In genomic region chr16:77724174-77724573, GRCh38 we compare ENCODE assay signal across 14 cellular contexts. TPM values are rescaled to one million over a fixed set of nuclear protein-coding genes. Genes with fewer than 3 reads are reported as not detected.
DNase-seq lines count a peak whose midpoint lies in the region; ATAC-seq and TF ChIP-seq lines count a peak whose summit lies in the region.
"Had no signal": no experiment of that assay in that cellular context is flagged by ENCODE, and none has a peak within 500 bp of the region (broad histone marks: within the 10 kb centered on the region; RNA-seq: fewer than 3 reads in every experiment).

No MANE protein-coding gene starts in this region.

- H3K27me3 ChIP-seq in CD4-positive, CD25-positive, alpha-beta regulatory T cell (ENCODE audit: control insufficient read depth, insufficient read depth, low read length), result no peaks in the 10 kb centered on the region
- H3K27me3 ChIP-seq in Caco-2 (replicated peaks; ENCODE audit: control insufficient read depth, insufficient read depth, low read length), result no peaks in the 10 kb centered on the region

- no peaks in the 10 kb centered on the region for H3K9me3 ChIP-seq in CD4-positive, CD25-positive, alpha-beta regulatory T cell (ENCODE audit: control insufficient read depth in 2 of 2, low read length in 2 of 2)
- no peaks in the 10 kb centered on the region for H3K9me3 ChIP-seq in Caco-2

- H3K27ac Mint-ChIP-seq in CD4-positive, CD25-positive, alpha-beta regulatory T cell, result no peak overlapping the region
- H3K27ac Mint-ChIP-seq in Caco-2 (ENCODE audit: unreplicated experiment), result no peak overlapping the region
- no peak overlapping the region for H3K27ac Mint-ChIP-seq in activated T-helper 1 cell treated with anti-CD3 and anti-CD28 coated beads, Interleukin-12 subunit alpha, Interleukin-12 subunit beta, Interleukin-2, Interleukin-4 antibody, amounts not matched to agents 30 ng/mL and 10 ng/mL and 1 ng/mL, durations not matched to agents 14 hours and 24 hours and 36 hours
- H3K27ac Mint-ChIP-seq in naive B cell, result peak overlapping the region in 2 of 6 donors; percentile 59 to 72
- H3K27ac Mint-ChIP-seq: activated CD4-positive, alpha-beta memory T cell treated with anti-CD3 and anti-CD28 coated beads for 36 hours; activated naive CD4-positive, alpha-beta T cell treated with anti-CD3 and anti-CD28 coated beads, Interleukin-2, amount 50 U/mL, for 72 hours had no signal

- no peak for TF ChIP-seq CTCF in Caco-2 (IDR thresholded peaks at IDR 0.05; ENCODE audit: insufficient read depth in 1 of 2, low read depth in 1 of 2, low read length in 1 of 2, severe bottlenecking in 1 of 2, unreplicated experiment in 1 of 2)

- peaks cover 13% of the 10 kb centered on the region for H3K4me1 ChIP-seq in CD4-positive, CD25-positive, alpha-beta regulatory T cell (ENCODE audit: control insufficient read depth, insufficient read depth, low read length, poor library complexity, severe bottlenecking)
- no peaks in the 10 kb centered on the region; the same call in 1 of the 2 replicates for H3K4me1 ChIP-seq in Caco-2

- DNase-seq in CD4-positive, CD25-positive, alpha-beta regulatory T cell, result no peak
- DNase-seq in Caco-2, result no peak
- no peak for DNase-seq in activated T-helper 1 cell treated with anti-CD3 and anti-CD28 coated beads, Interleukin-12 subunit alpha, Interleukin-12 subunit beta, Interleukin-2, Interleukin-4 antibody, amounts not matched to agents 30 ng/mL and 10 ng/mL and 1 ng/mL, durations not matched to agents 14 hours and 24 hours and 36 hours (ENCODE audit: low spot score)
- DNase-seq in naive B cell, result no peak
- no peak for DNase-seq in ecto neural progenitor cell (ENCODE audit: low spot score)
- DNase-seq in activated gamma-delta T cell (lab: John Stamatoyannopoulos, UW), result no peak
- DNase-seq: activated CD4-positive, alpha-beta memory T cell treated with anti-CD3 and anti-CD28 coated beads for 36 hours; NCI-H146; OCI-M1; Right ventricle myocardium superior; stimulated activated CD4-positive, alpha-beta T cell treated with anti-CD3 and anti-CD28 coated beads, Interleukin-4, amount 100 ng/mL, for 1 hour had no signal

- peaks cover 18% of the 10 kb centered on the region for H3K36me3 Mint-ChIP-seq in CD4-positive, CD25-positive, alpha-beta regulatory T cell
- H3K36me3 Mint-ChIP-seq in Caco-2 (ENCODE audit: insufficient read depth, unreplicated experiment) (no peaks in the 10 kb centered on the region), naive B cell (peaks cover 0 to 9% of the 10 kb centered on the region in 2 donors)
- peaks cover 4% of the 10 kb centered on the region for H3K36me3 Mint-ChIP-seq in activated T-helper 1 cell treated with anti-CD3 and anti-CD28 coated beads, Interleukin-12 subunit alpha, Interleukin-12 subunit beta, Interleukin-2, Interleukin-4 antibody, amounts not matched to agents 30 ng/mL and 10 ng/mL and 1 ng/mL, durations not matched to agents 14 hours and 24 hours and 36 hours (ENCODE audit: low read depth)

- no peaks in the 10 kb centered on the region for H3K36me3 ChIP-seq in CD4-positive, CD25-positive, alpha-beta regulatory T cell (ENCODE audit: control insufficient read depth, insufficient read depth, low read length)
- H3K36me3 ChIP-seq in Caco-2 (ENCODE audit: control insufficient read depth, insufficient read depth, low read length), result no peaks in the 10 kb centered on the region

- intact Hi-C loops in Caco-2 (cut with micrococcal nuclease; ENCODE audit: unreplicated experiment), result no loop called here
- intact Hi-C loops in activated T-helper 1 cell treated with anti-CD3 and anti-CD28 coated beads, Interleukin-12 subunit alpha, Interleukin-12 subunit beta, Interleukin-2, Interleukin-4 antibody, amounts not matched to agents 30 ng/mL and 10 ng/mL and 1 ng/mL, durations not matched to agents 14 hours and 24 hours and 36 hours (cut with micrococcal nuclease), result loop anchor here (5.0 kb wide), 1 partner anchor 512 kb away; no protein-coding TSS in a partner anchor

- BruUV-seq in Caco-2 (replicated peaks; lab: Mats Ljungman, UMichigan), result no TSS peak

- H3K4me3 ChIP-seq in CD4-positive, CD25-positive, alpha-beta regulatory T cell (ENCODE audit: low read depth, low read length), result no peak overlapping the region
- H3K4me3 ChIP-seq in Caco-2 (ENCODE audit: low read depth, low read length), result no peak overlapping the region

- CTCF ChIA-PET in Caco-2 (lab: Charles Lee), result no interaction called here

- ATAC-seq in CD4-positive, CD25-positive, alpha-beta regulatory T cell (ENCODE audit: low read depth in 2 of 2), result no peak
- ATAC-seq in naive B cell (ENCODE audit: low read depth in 2 of 2), result no peak
- ATAC-seq in HG03378 (IDR thresholded peaks at IDR 0.05; ENCODE audit: unreplicated experiment), result no peak
- ATAC-seq in GM18511 (IDR thresholded peaks at IDR 0.05; ENCODE audit: unreplicated experiment), result no peak
- ATAC-seq: activated naive CD4-positive, alpha-beta T cell treated with anti-CD3 and anti-CD28 coated beads, Interleukin-2, amount 50 U/mL, for 72 hours had no signal

- POLR2A ChIA-PET in Caco-2 (lab: Charles Lee), result no interaction called here

- H3K27me3 Mint-ChIP-seq in CD4-positive, CD25-positive, alpha-beta regulatory T cell, result peaks cover 5% of the 10 kb centered on the region
- H3K27me3 Mint-ChIP-seq in Caco-2 (ENCODE audit: insufficient read depth, unreplicated experiment) (no peaks in the 10 kb centered on the region), naive B cell (no peaks in the 10 kb centered on the region)
- H3K27me3 Mint-ChIP-seq in activated T-helper 1 cell treated with anti-CD3 and anti-CD28 coated beads, Interleukin-12 subunit alpha, Interleukin-12 subunit beta, Interleukin-2, Interleukin-4 antibody, amounts not matched to agents 30 ng/mL and 10 ng/mL and 1 ng/mL, durations not matched to agents 14 hours and 24 hours and 36 hours (ENCODE audit: insufficient read depth), result no peaks in the 10 kb centered on the region
- H3K27me3 Mint-ChIP-seq: activated CD4-positive, alpha-beta memory T cell treated with anti-CD3 and anti-CD28 coated beads for 36 hours had no signal

- H3K4me3 Mint-ChIP-seq in CD4-positive, CD25-positive, alpha-beta regulatory T cell, result peak overlapping the region; percentile 73 to 93 (median 84)
- peak overlapping the region; percentile 37 for H3K4me3 Mint-ChIP-seq in Caco-2 (ENCODE audit: unreplicated experiment)
- H3K4me3 Mint-ChIP-seq in activated T-helper 1 cell treated with anti-CD3 and anti-CD28 coated beads, Interleukin-12 subunit alpha, Interleukin-12 subunit beta, Interleukin-2, Interleukin-4 antibody, amounts not matched to agents 30 ng/mL and 10 ng/mL and 1 ng/mL, durations not matched to agents 14 hours and 24 hours and 36 hours, result peak overlapping the region; percentile 29
- peak overlapping the region in 7 of 8 donors; percentile 26 to 92 (median 52) for H3K4me3 Mint-ChIP-seq in naive B cell
- H3K4me3 Mint-ChIP-seq: activated CD4-positive, alpha-beta memory T cell treated with anti-CD3 and anti-CD28 coated beads for 36 hours had no signal

- peaks cover 5 to 23% (median 14%) of the 10 kb centered on the region in 4 donors for H3K4me1 Mint-ChIP-seq in CD4-positive, CD25-positive, alpha-beta regulatory T cell
- H3K4me1 Mint-ChIP-seq in Caco-2 (ENCODE audit: low read depth, unreplicated experiment) (peaks cover 7% of the 10 kb centered on the region), naive B cell (peaks cover 10 to 18% (median 15%) of the 10 kb centered on the region in 3 donors)
- H3K4me1 Mint-ChIP-seq in activated T-helper 1 cell treated with anti-CD3 and anti-CD28 coated beads, Interleukin-12 subunit alpha, Interleukin-12 subunit beta, Interleukin-2, Interleukin-4 antibody, amounts not matched to agents 30 ng/mL and 10 ng/mL and 1 ng/mL, durations not matched to agents 14 hours and 24 hours and 36 hours (ENCODE audit: low read depth), result peaks cover 13% of the 10 kb centered on the region

- no peak overlapping the region for H3K27ac ChIP-seq in CD4-positive, CD25-positive, alpha-beta regulatory T cell (ENCODE audit: insufficient read depth, low read length, poor library complexity, severe bottlenecking)

- H3K9me3 Mint-ChIP-seq in CD4-positive, CD25-positive, alpha-beta regulatory T cell, result no peaks in the 10 kb centered on the region
- H3K9me3 Mint-ChIP-seq in Caco-2 (ENCODE audit: unreplicated experiment) (no peaks in the 10 kb centered on the region), naive B cell (no peaks in the 10 kb centered on the region)
- H3K9me3 Mint-ChIP-seq in activated T-helper 1 cell treated with anti-CD3 and anti-CD28 coated beads, Interleukin-12 subunit alpha, Interleukin-12 subunit beta, Interleukin-2, Interleukin-4 antibody, amounts not matched to agents 30 ng/mL and 10 ng/mL and 1 ng/mL, durations not matched to agents 14 hours and 24 hours and 36 hours, result peaks cover 6% of the 10 kb centered on the region

RNA-seq across cellular contexts. Expression of gene NUDT7, which starts 1.9 kb away (rescaled TPM):
- 4.8 TPM for total RNA-seq in CD4-positive, CD25-positive, alpha-beta regulatory T cell
- 10 to 100 TPM; 11.4 to 21.6 (median 19.8) TPM for polyA plus RNA-seq in CD4-positive, CD25-positive, alpha-beta regulatory T cell
- total RNA-seq in Caco-2 (2022), result 4.3 and 6.9 TPM in 2 replicates
- 4.3 and 5.6 TPM in 2 replicates for total RNA-seq in activated T-helper 1 cell treated with anti-CD3 and anti-CD28 coated beads, Interleukin-12 subunit alpha, Interleukin-12 subunit beta, Interleukin-2, Interleukin-4 antibody, amounts not matched to agents 30 ng/mL and 10 ng/mL and 1 ng/mL, durations not matched to agents 14 hours and 24 hours and 36 hours
- 10 to 100 TPM in 4 of 6 donors, 1 to 10 TPM in 2; 7.4 to 22.7 (median 13.8) TPM for polyA plus RNA-seq in naive B cell (ENCODE audit: low read depth in 6 of 6)

Comparison
In these comparisons a context has a peak if more than half of its experiments do, and no peak if none do; other contexts are left out.
1. H3K4me3 Mint-ChIP-seq: peak in every context shown above with its lines; median percentile 84 in CD4-positive, CD25-positive, alpha-beta regulatory T cell; 52 in naive B cell; 37 in Caco-2; 29 in activated T-helper 1 cell treated with anti-CD3 and anti-CD28 coated beads, Interleukin-12 subunit alpha, Interleukin-12 subunit beta, Interleukin-2, Interleukin-4 antibody, amounts not matched to agents 30 ng/mL and 10 ng/mL and 1 ng/mL, durations not matched to agents 14 hours and 24 hours and 36 hours.